8 cellular contexts compared by ENCODE assay signal in genomic region chr22:20866716-20867115, GRCh38. TPM values are rescaled to one million over a fixed set of nuclear protein-coding genes. Genes with fewer than 3 reads are reported as not detected.
DNase-seq lines count a peak whose midpoint lies in the region; ATAC-seq and TF ChIP-seq lines count a peak whose summit lies in the region.
"Had no signal": no experiment of that assay in that cellular context is flagged by ENCODE, and none has a peak within 500 bp of the region (broad histone marks: within the 10 kb centered on the region; RNA-seq: fewer than 3 reads in every experiment).

No MANE protein-coding gene starts in this region.

- no peaks in the 10 kb centered on the region for H4K20me1 ChIP-seq in Loucy (ENCODE audit: insufficient read depth, low read length, poor library complexity, severe bottlenecking)

- H3K4me2 ChIP-seq in Loucy (ENCODE audit: low read depth, low read length, poor library complexity, severe bottlenecking), result peak overlapping the region; percentile 61

- no peak for ATAC-seq in HG02571 (IDR thresholded peaks at IDR 0.05; ENCODE audit: unreplicated experiment)

- H3K9me3 ChIP-seq in Loucy (ENCODE audit: insufficient read depth, low read depth, low read length), result no peaks in the 10 kb centered on the region
- no peaks in the 10 kb centered on the region for H3K9me3 ChIP-seq in endodermal cell (ENCODE audit: control insufficient read depth, low read length)

- H3K9me2 ChIP-seq in Loucy (replicated peaks; ENCODE audit: low read depth, low read length), result no peaks in the 10 kb centered on the region

- TF ChIP-seq CTCF in Loucy (conservative IDR thresholded peaks at IDR 0.05; ENCODE audit: low read length) (no peak), endodermal cell (conservative IDR thresholded peaks at IDR 0.05) (no peak), progenitor cell of endocrine pancreas (IDR thresholded peaks at IDR 0.05; ENCODE audit: unreplicated experiment) (no peak)

- H2AFZ ChIP-seq in Loucy (ENCODE audit: low read length), result no peak overlapping the region

- H3K4me1 Mint-ChIP-seq in endodermal cell, result no peaks in the 10 kb centered on the region
- peaks cover 23% of the 10 kb centered on the region for H3K4me1 Mint-ChIP-seq in progenitor cell of endocrine pancreas (ENCODE audit: low read depth)

- H3K27ac ChIP-seq in endodermal cell (ENCODE audit: low read depth, low read length), result no peak overlapping the region

- H3K27ac Mint-ChIP-seq in endodermal cell (peak overlapping the region; percentile 78), progenitor cell of endocrine pancreas (peak overlapping the region; percentile 81)

- H3K36me3 ChIP-seq in Loucy (ENCODE audit: insufficient read depth, low read length) (no peaks in the 10 kb centered on the region), endodermal cell (ENCODE audit: control insufficient read depth, insufficient read depth, low read length) (peaks cover 20% of the 10 kb centered on the region)

- H3K79me2 ChIP-seq in Loucy (ENCODE audit: insufficient read depth, low read length), result no peaks in the 10 kb centered on the region; the same call in 1 of the 2 replicates

- H3K4me1 ChIP-seq in Loucy (ENCODE audit: insufficient read depth, low read length, poor library complexity, severe bottlenecking) (peaks cover 16% of the 10 kb centered on the region), endodermal cell (ENCODE audit: control insufficient read depth, insufficient read depth, low read length) (no peaks in the 10 kb centered on the region)

- H3K36me3 Mint-ChIP-seq in endodermal cell (ENCODE audit: low read depth) (peaks cover 14% of the 10 kb centered on the region), progenitor cell of endocrine pancreas (ENCODE audit: insufficient read depth) (peaks cover 3% of the 10 kb centered on the region)

- no peak for DNase-seq in endodermal cell
- no peak for DNase-seq in progenitor cell of endocrine pancreas (ENCODE audit: low spot score, unreplicated experiment)
- DNase-seq in NCI-H446 treated with DMSO at 0.1 percent for 48 hours (lab: John Stamatoyannopoulos, UW), result no peak
- no peak for DNase-seq in NOMO-1 treated with DMSO at 0.1 percent for 48 hours (lab: John Stamatoyannopoulos, UW; ENCODE audit: unreplicated experiment)
- DNase-seq: activated CD4-positive, alpha-beta T cell treated with anti-CD3 and anti-CD28 coated beads, Interleukin-2, amount 50 U/mL, for 1 hour; stimulated activated CD4-positive, alpha-beta T cell treated with anti-CD3 and anti-CD28 coated beads, Interleukin-2, amount 100 ng/mL, for 48 hours had no signal

- H3K27me3 Mint-ChIP-seq in endodermal cell (ENCODE audit: insufficient read depth), result no peaks in the 10 kb centered on the region
- H3K27me3 Mint-ChIP-seq in progenitor cell of endocrine pancreas, result no peaks in the 10 kb centered on the region

- H3K27me3 ChIP-seq in Loucy (ENCODE audit: insufficient read depth, low read length, poor library complexity, severe bottlenecking) (no peaks in the 10 kb centered on the region), endodermal cell (ENCODE audit: control insufficient read depth, insufficient read depth, low read length, poor library complexity, severe bottlenecking) (no peaks in the 10 kb centered on the region)

- H3K4me3 ChIP-seq in Loucy (ENCODE audit: low read length, poor library complexity, severe bottlenecking), result no peak overlapping the region
- H3K4me3 ChIP-seq in endodermal cell (ENCODE audit: low read length), result no peak overlapping the region

- no peaks in the 10 kb centered on the region for H3F3A ChIP-seq in Loucy (ENCODE audit: low read depth)

- H3K9ac ChIP-seq in Loucy (ENCODE audit: low read depth, low read length, poor library complexity, severe bottlenecking) (peak overlapping the region; percentile 38), endodermal cell (ENCODE audit: extremely low read depth, low read length, poor library complexity, severe bottlenecking) (no peak overlapping the region)

- no peak overlapping the region for H3K4me3 Mint-ChIP-seq in endodermal cell
- H3K4me3 Mint-ChIP-seq in progenitor cell of endocrine pancreas (ENCODE audit: low read depth), result no peak overlapping the region

- H3K9me3 Mint-ChIP-seq in endodermal cell, result no peaks in the 10 kb centered on the region
- no peaks in the 10 kb centered on the region for H3K9me3 Mint-ChIP-seq in progenitor cell of endocrine pancreas (ENCODE audit: low read depth)

- 91 to 100% methylated on average over 2 to 4 of the region's 4 CpGs for WGBS in endodermal cell (ENCODE audit: insufficient coverage in 1 of 2, insufficient read length in 1 of 2), 2 experiments

RNA-seq across cellular contexts. Expression of gene SNAP29, which starts 7.9 kb away (rescaled TPM):
- 10 to 100 TPM; 16.5 to 21.8 TPM for total RNA-seq in endodermal cell
- polyA plus RNA-seq in endodermal cell (2013, experiment 1 of 2), result 17.1 TPM
- 18.4 TPM for polyA plus RNA-seq in endodermal cell (2013, experiment 2 of 2)
- 20.4 and 20.6 TPM in 2 replicates for total RNA-seq in progenitor cell of endocrine pancreas

RNA-seq across cellular contexts. Expression of gene PI4KA, which starts 8.1 kb away (rescaled TPM):
- 10 to 100 TPM; 49.0 to 62.0 TPM for total RNA-seq in endodermal cell
- 35.3 TPM for polyA plus RNA-seq in endodermal cell (2013, experiment 1 of 2)
- 33.2 TPM for polyA plus RNA-seq in endodermal cell (2013, experiment 2 of 2)
- total RNA-seq in progenitor cell of endocrine pancreas, result 125 and 140 TPM in 2 replicates

RNA-seq across cellular contexts. Expression of gene CRKL, which starts 50.5 kb away (rescaled TPM):
- 100 to 1,000 TPM in 1 of 2 donors, 10 to 100 TPM in 1; 89.5 to 104 TPM for total RNA-seq in endodermal cell
- polyA plus RNA-seq in endodermal cell (2013, experiment 1 of 2), result 50.0 TPM
- 52.3 TPM for polyA plus RNA-seq in endodermal cell (2013, experiment 2 of 2)
- total RNA-seq in progenitor cell of endocrine pancreas, result 81.4 and 86.3 TPM in 2 replicates
